ENCODE assay signal across 14 cellular contexts in the genomic region with DNA sequence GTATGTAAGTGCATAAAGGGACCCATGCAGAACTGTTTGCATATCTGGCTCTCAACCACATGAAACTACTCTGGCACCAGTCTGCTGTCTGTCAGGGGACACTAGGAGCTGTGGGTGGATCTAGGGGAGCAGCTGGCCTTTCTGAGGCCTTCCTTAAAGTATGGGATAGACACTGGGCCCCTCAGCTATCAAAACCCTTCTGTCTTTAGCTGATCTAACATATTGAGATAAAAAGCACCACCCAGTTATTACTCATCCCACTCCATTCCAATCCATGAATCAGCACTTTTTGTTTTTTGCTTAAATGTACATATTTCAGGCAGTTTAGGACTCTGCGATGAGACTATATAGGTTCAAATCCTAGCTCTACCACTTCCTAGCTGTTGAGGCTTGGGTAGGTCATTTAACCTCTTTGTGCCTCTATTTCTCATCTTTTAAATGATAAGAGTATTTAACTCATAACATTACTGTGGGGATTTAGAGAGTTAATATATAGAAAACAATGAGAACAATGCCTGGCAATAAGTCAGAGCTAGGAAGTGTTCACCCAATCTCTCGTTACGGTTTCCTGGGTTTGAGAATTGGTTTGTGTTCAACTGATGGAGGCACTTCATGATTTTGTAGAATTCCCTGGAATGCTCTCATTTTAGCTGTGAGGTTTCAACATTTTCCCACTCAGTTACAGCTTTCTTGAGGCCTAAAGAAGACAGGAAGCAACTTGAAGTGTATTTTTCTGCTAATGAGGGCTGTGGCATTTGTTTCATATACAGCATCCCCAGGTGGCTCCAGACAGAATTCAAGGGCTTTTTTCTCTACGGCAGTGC.
DNase-seq lines count a peak whose midpoint lies in the region; ATAC-seq and TF ChIP-seq lines count a peak whose summit lies in the region.
"Had no signal": no experiment of that assay in that cellular context is flagged by ENCODE, and none has a peak within 500 bp of the region (broad histone marks: within the 10 kb centered on the region; RNA-seq: fewer than 3 reads in every experiment).

No MANE protein-coding gene starts in this region.

- H3K27ac ChIP-seq in breast epithelium (peak overlapping the region; percentile 4 to 40), mesendoderm (ENCODE audit: low read depth, low read length) (no peak overlapping the region), transverse colon (no peak overlapping the region)
- H3K27ac ChIP-seq: gastrocnemius medialis had no signal

- no peak overlapping the region for H4K5ac ChIP-seq in mesendoderm (ENCODE audit: low read length)

- no peak overlapping the region for H2AK5ac ChIP-seq in mesendoderm (ENCODE audit: low read length)

- no peak for ATAC-seq in stimulated activated naive B cell treated with anti-CD40 and anti-IgM and Interleukin-4, amounts not matched to agents 10 μg/mL and 1 μg/mL and 100 μg/mL, for 72 hours (replicated peaks)
- ATAC-seq: gastrocnemius medialis had no signal

- H3K36me3 ChIP-seq in Loucy (ENCODE audit: insufficient read depth, low read length) (no peaks in the 10 kb centered on the region), breast epithelium (no peaks in the 10 kb centered on the region), mesendoderm (ENCODE audit: control insufficient read depth, insufficient read depth, low read length) (no peaks in the 10 kb centered on the region), transverse colon (no peaks in the 10 kb centered on the region)
- H3K36me3 ChIP-seq: gastrocnemius medialis had no signal

- H3K79me1 ChIP-seq in mesendoderm (ENCODE audit: low read length), result no peaks in the 10 kb centered on the region

- intact Hi-C loops in breast epithelium (cut with DNase I; ENCODE audit: low total_unique reads), result loop anchor here (10.0 kb wide), 1 partner anchor 533 kb away; no protein-coding TSS in a partner anchor
- intact Hi-C loops in transverse colon (cut with DNase I; ENCODE audit: low total_unique reads), result loop anchor here (5.0 kb wide), 1 partner anchor 535 kb away; no protein-coding TSS in a partner anchor

- no peak for TF ChIP-seq CTCF in Loucy (conservative IDR thresholded peaks at IDR 0.05; ENCODE audit: low read length)
- no peak for TF ChIP-seq CTCF in breast epithelium (IDR thresholded peaks at IDR 0.05)
- no peak for TF ChIP-seq CTCF in transverse colon (IDR thresholded peaks at IDR 0.05)

- peak; percentile 27 for DNase-seq in COLO829 (ENCODE audit: low spot score)
- DNase-seq in breast epithelium (ENCODE audit: low spot score in 2 of 2), result no peak
- no peak for DNase-seq in mesendoderm
- DNase-seq in transverse colon, result no peak
- no peak for DNase-seq in stimulated activated naive B cell treated with anti-CD40 and anti-IgM and Interleukin-4, amounts not matched to agents 10 μg/mL and 1 μg/mL and 100 μg/mL, for 72 hours
- no peak for DNase-seq in mucosa of gallbladder (ENCODE audit: low spot score)
- DNase-seq in 8988T, result no peak
- DNase-seq: DND-41, gastrocnemius medialis, midbrain, NCI-H2029 treated with DMSO at 0.1 percent for 48 hours, SHP77 treated with DMSO at 0.1 percent for 48 hours, small intestine had no signal

- peak overlapping the region; percentile 77 for H3K18ac ChIP-seq in mesendoderm (ENCODE audit: low read length)

- peaks cover 8 to 9% of the 10 kb centered on the region in 2 donors for H3K4me1 Mint-ChIP-seq in stimulated activated naive B cell treated with anti-CD40 and anti-IgM and Interleukin-4, amounts not matched to agents 10 μg/mL and 1 μg/mL and 100 μg/mL, for 72 hours

- peak overlapping the region; percentile 46 for H3K56ac ChIP-seq in mesendoderm (ENCODE audit: low read length)

- no peak overlapping the region for H4K8ac ChIP-seq in mesendoderm (ENCODE audit: low read depth, low read length)

- no peaks in the 10 kb centered on the region for H3K79me2 ChIP-seq in Loucy (ENCODE audit: insufficient read depth, low read length)
- H3K79me2 ChIP-seq in mesendoderm (ENCODE audit: control insufficient read depth, insufficient read depth, low read length), result no peaks in the 10 kb centered on the region

- H3K9me2 ChIP-seq in Loucy (replicated peaks; ENCODE audit: low read depth, low read length), result no peaks in the 10 kb centered on the region

- no peak overlapping the region for H2BK15ac ChIP-seq in mesendoderm (replicated peaks; ENCODE audit: low read depth)

- H3K9me3 ChIP-seq in Loucy (ENCODE audit: insufficient read depth, low read depth, low read length) (no peaks in the 10 kb centered on the region), breast epithelium (no peaks in the 10 kb centered on the region), transverse colon (no peaks in the 10 kb centered on the region)
- H3K9me3 ChIP-seq: gastrocnemius medialis had no signal

- peak overlapping the region; percentile 86 for H3K4ac ChIP-seq in mesendoderm (ENCODE audit: low read depth, low read length)

- H3K4me3 ChIP-seq in Loucy (ENCODE audit: low read length, poor library complexity, severe bottlenecking), result no peak overlapping the region
- no peak overlapping the region for H3K4me3 ChIP-seq in breast epithelium
- no peak overlapping the region for H3K4me3 ChIP-seq in mesendoderm (ENCODE audit: low read length)
- H3K4me3 ChIP-seq in transverse colon, result no peak overlapping the region
- H3K4me3 ChIP-seq: gastrocnemius medialis had no signal

- 0 out of 2 replicates have a peak overlapping the region, but pooled peaks have one; percentile 41 for H2AFZ ChIP-seq in Loucy (ENCODE audit: low read length)

- H3K9ac ChIP-seq in Loucy (ENCODE audit: low read depth, low read length, poor library complexity, severe bottlenecking), result no peak overlapping the region
- no peak overlapping the region for H3K9ac ChIP-seq in mesendoderm (ENCODE audit: low read length)

- H3F3A ChIP-seq in Loucy (ENCODE audit: low read depth), result no peaks in the 10 kb centered on the region

- WGBS in mesendoderm (ENCODE audit: extremely low coverage, insufficient coverage, low lambda C conversion rate), result no CpG with 5 or more reads among the region's 4 CpGs
- 85 to 88% methylated on average over 4 of the region's 4 CpGs for WGBS in transverse colon (ENCODE audit: low coverage in 1 of 2), 2 donors

- H3K27me3 ChIP-seq in Loucy (ENCODE audit: insufficient read depth, low read length, poor library complexity, severe bottlenecking) (no peaks in the 10 kb centered on the region), breast epithelium (no peaks in the 10 kb centered on the region), mesendoderm (ENCODE audit: insufficient read depth, low read length, poor library complexity) (no peaks in the 10 kb centered on the region), transverse colon (no peaks in the 10 kb centered on the region)
- H3K27me3 ChIP-seq: gastrocnemius medialis had no signal

- no peak overlapping the region for H3K27ac Mint-ChIP-seq in stimulated activated naive B cell treated with anti-CD40 and anti-IgM and Interleukin-4, amounts not matched to agents 10 μg/mL and 1 μg/mL and 100 μg/mL, for 72 hours

- no peak overlapping the region for H2BK120ac ChIP-seq in mesendoderm (ENCODE audit: low read depth, low read length)

- H3K4me2 ChIP-seq in Loucy (ENCODE audit: low read depth, low read length, poor library complexity, severe bottlenecking) (no peak overlapping the region), mesendoderm (ENCODE audit: low read length) (no peak overlapping the region)

- no peak overlapping the region for H3K23ac ChIP-seq in mesendoderm (ENCODE audit: low read length)

- H3K4me3 Mint-ChIP-seq in stimulated activated naive B cell treated with anti-CD40 and anti-IgM and Interleukin-4, amounts not matched to agents 10 μg/mL and 1 μg/mL and 100 μg/mL, for 72 hours, result no peak overlapping the region

- H3K9me3 Mint-ChIP-seq in stimulated activated naive B cell treated with anti-CD40 and anti-IgM and Interleukin-4, amounts not matched to agents 10 μg/mL and 1 μg/mL and 100 μg/mL, for 72 hours, result no peaks in the 10 kb centered on the region

- no peaks in the 10 kb centered on the region for H4K20me1 ChIP-seq in Loucy (ENCODE audit: insufficient read depth, low read length, poor library complexity, severe bottlenecking)

- H2BK5ac ChIP-seq in mesendoderm (ENCODE audit: low read length), result peak overlapping the region; percentile 39

- TF ChIP-seq POLR2A in breast epithelium (IDR thresholded peaks at IDR 0.05) (no peak), transverse colon (IDR thresholded peaks at IDR 0.05) (no peak)

- H3K4me1 ChIP-seq in Loucy (ENCODE audit: insufficient read depth, low read length, poor library complexity, severe bottlenecking) (peaks cover 29% of the 10 kb centered on the region), breast epithelium (no peaks in the 10 kb centered on the region), mesendoderm (ENCODE audit: control insufficient read depth, low read depth, low read length) (peaks cover 12% of the 10 kb centered on the region), transverse colon (peaks cover 9 to 19% (median 9%) of the 10 kb centered on the region in 4 donors)

- in situ Hi-C loops in transverse colon (cut with MboI; ENCODE audit: low pct_ligation_motif_present in 1 of 4, low pct_unique_long_range_greater_than_20kb in 1 of 4, low sequenced_read_pairs in 3 of 4), result loop anchor here (10.0 to 25.0 kb wide), 4 partner anchors 245 to 670 kb away; a partner anchor contains a TSS

- no peaks in the 10 kb centered on the region for H3K36me3 Mint-ChIP-seq in stimulated activated naive B cell treated with anti-CD40 and anti-IgM and Interleukin-4, amounts not matched to agents 10 μg/mL and 1 μg/mL and 100 μg/mL, for 72 hours

- H3K27me3 Mint-ChIP-seq in stimulated activated naive B cell treated with anti-CD40 and anti-IgM and Interleukin-4, amounts not matched to agents 10 μg/mL and 1 μg/mL and 100 μg/mL, for 72 hours, result no peaks in the 10 kb centered on the region

- TF ChIP-seq EP300 in transverse colon (IDR thresholded peaks at IDR 0.05; ENCODE audit: low read depth), result no peak

Comparison
In these comparisons a context has a peak if more than half of its experiments do, and no peak if none do; other contexts are left out.
1. H3K27ac ChIP-seq: peak in breast epithelium (2 of 2); none in mesendoderm (single experiment) and transverse colon (0 of 4).